In the genomic region with DNA sequence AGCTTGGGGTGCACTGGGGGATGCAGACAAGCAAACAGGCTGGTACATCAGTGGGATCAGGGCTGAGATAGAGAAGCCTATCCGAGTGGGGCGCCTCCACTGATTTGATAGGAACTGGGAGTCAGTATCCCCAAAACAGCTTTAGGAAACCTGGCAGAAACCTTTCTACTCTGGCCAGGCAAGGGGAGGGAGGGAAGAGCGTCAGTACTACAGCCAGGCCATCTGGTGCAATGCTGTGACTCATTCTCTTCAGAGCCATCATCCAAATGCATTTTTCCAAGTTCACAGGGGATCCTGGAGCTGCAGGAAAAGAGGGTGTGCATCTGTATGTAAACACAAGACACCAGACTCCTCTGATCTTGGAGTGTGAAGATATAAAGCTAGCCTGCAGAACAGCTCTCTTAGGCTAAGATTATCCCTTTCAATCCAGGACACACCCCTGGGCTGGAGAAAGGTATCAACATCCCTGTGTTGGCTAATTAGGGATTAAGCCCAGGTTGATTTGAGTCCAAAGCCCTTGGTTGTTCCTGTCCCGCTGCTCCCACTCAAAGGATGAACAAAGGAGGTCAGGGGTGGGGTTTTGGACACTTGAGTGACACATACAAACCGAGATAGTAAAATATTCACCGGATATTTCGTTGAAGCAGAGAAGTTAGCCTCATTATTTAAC, we compare ENCODE assay signal across 12 cellular contexts. TPM values are rescaled to one million over a fixed set of nuclear protein-coding genes. Genes with fewer than 3 reads are reported as not detected.
A peak's percentile ranks its signal among the peaks of the same experiment; 100 is the strongest.
DNase-seq lines count a peak whose midpoint lies in the region; ATAC-seq and TF ChIP-seq lines count a peak whose summit lies in the region.
"Had no signal": no experiment of that assay in that cellular context is flagged by ENCODE, and none has a peak within 500 bp of the region (broad histone marks: within the 10 kb centered on the region; RNA-seq: fewer than 3 reads in every experiment).

No MANE protein-coding gene starts in this region.

- no peak overlapping the region for H2AK5ac ChIP-seq in mesendoderm (ENCODE audit: low read length)

- peaks cover 0 to 15% of the 10 kb centered on the region in 2 donors for H3K4me1 ChIP-seq in left lung
- H3K4me1 ChIP-seq in OCI-LY7 (ENCODE audit: insufficient read depth, low read length, poor library complexity, severe bottlenecking), result no peaks in the 10 kb centered on the region
- H3K4me1 ChIP-seq in mesendoderm (ENCODE audit: control insufficient read depth, low read depth, low read length), result no peaks in the 10 kb centered on the region

- H3K9me3 ChIP-seq in left lung (no peaks in the 10 kb centered on the region), OCI-LY7 (ENCODE audit: low read length) (no peaks in the 10 kb centered on the region)

- H2BK5ac ChIP-seq in mesendoderm (ENCODE audit: low read length), result no peak overlapping the region

- H3K4me2 ChIP-seq in OCI-LY7 (ENCODE audit: low read length), result no peak overlapping the region
- no peak overlapping the region for H3K4me2 ChIP-seq in mesendoderm (ENCODE audit: low read length)

- H3K18ac ChIP-seq in mesendoderm (ENCODE audit: low read length), result no peak overlapping the region

- H4K5ac ChIP-seq in mesendoderm (ENCODE audit: low read length), result no peak overlapping the region

- CTCF ChIA-PET in OCI-LY7 (lab: Charles Lee; ENCODE audit: unreplicated experiment), result no interaction called here

- H3K56ac ChIP-seq in mesendoderm (ENCODE audit: low read length), result no peak overlapping the region

- H3K79me1 ChIP-seq in mesendoderm (ENCODE audit: low read length), result no peaks in the 10 kb centered on the region

- H3K79me2 ChIP-seq in OCI-LY7 (ENCODE audit: insufficient read depth, low read depth, low read length) (no peaks in the 10 kb centered on the region), mesendoderm (ENCODE audit: control insufficient read depth, insufficient read depth, low read length) (no peaks in the 10 kb centered on the region)

- intact Hi-C loops in left lung (cut with DNase I), result loop anchor here in 1 of 2 donors (5.0 kb wide), 1 partner anchor 131 kb away; no protein-coding TSS in a partner anchor
- intact Hi-C loops in OCI-LY7 (cut with micrococcal nuclease; ENCODE audit: unreplicated experiment), result no loop called here

- peak; percentile 66 for DNase-seq in AG09309 (ENCODE audit: low read depth)
- DNase-seq in NCI-H446 (lab: John Stamatoyannopoulos, UW), result peak; percentile 15 to 80
- peak; percentile 19 for DNase-seq in ecto neural progenitor cell (ENCODE audit: low spot score)
- DNase-seq in left lung, result no peak
- DNase-seq in activated T-cell treated with anti-CD3 and anti-CD28 coated beads, Interleukin-2, amount 50 U/mL, for 48 hours, result no peak
- no peak for DNase-seq in OCI-LY7 (ENCODE audit: low spot score)
- DNase-seq in mesendoderm, result no peak
- DNase-seq: activated CD4-positive, alpha-beta T cell treated with anti-CD3 and anti-CD28 coated beads, Interleukin-2, amount 50 U/mL, for 48 hours; CD4-positive, alpha-beta memory T cell; NCI-H1417; occipital lobe had no signal

- no peaks in the 10 kb centered on the region for H3K36me3 ChIP-seq in left lung
- no peaks in the 10 kb centered on the region for H3K36me3 ChIP-seq in OCI-LY7 (ENCODE audit: insufficient read depth, low read length)
- no peaks in the 10 kb centered on the region for H3K36me3 ChIP-seq in mesendoderm (ENCODE audit: control insufficient read depth, insufficient read depth, low read length)

- H2BK15ac ChIP-seq in mesendoderm (replicated peaks; ENCODE audit: low read depth), result no peak overlapping the region

- no peak overlapping the region for H2BK120ac ChIP-seq in mesendoderm (ENCODE audit: low read depth, low read length)

- H3K9ac ChIP-seq in mesendoderm (ENCODE audit: low read length), result no peak overlapping the region

- H2AFZ ChIP-seq in OCI-LY7 (ENCODE audit: low read length), result no peak overlapping the region

- peak; percentile 53 for ATAC-seq in left lung
- ATAC-seq in HG02759 (IDR thresholded peaks at IDR 0.05; ENCODE audit: unreplicated experiment), result no peak

- no peak overlapping the region for H3K4ac ChIP-seq in mesendoderm (ENCODE audit: low read depth, low read length)

- H3K27me3 ChIP-seq in left lung (no peaks in the 10 kb centered on the region), mesendoderm (ENCODE audit: insufficient read depth, low read length, poor library complexity) (no peaks in the 10 kb centered on the region)

- H4K8ac ChIP-seq in mesendoderm (ENCODE audit: low read depth, low read length), result no peak overlapping the region

- no TSS peak for BruUV-seq in OCI-LY7 (replicated peaks; lab: Mats Ljungman, UMichigan)

- H4K20me1 ChIP-seq in OCI-LY7 (ENCODE audit: insufficient read depth, low read length), result no peaks in the 10 kb centered on the region

- POLR2A ChIA-PET in OCI-LY7 (lab: Charles Lee), result interaction anchor here (0.6 kb wide), 1 partner anchor 635 kb away, joined by 3 read pairs; no protein-coding TSS in a partner anchor

- WGBS in mesendoderm (ENCODE audit: extremely low coverage, insufficient coverage, low lambda C conversion rate), result no CpG with 5 or more reads among the region's 7 CpGs

- no peaks in the 10 kb centered on the region for H3K9me2 ChIP-seq in OCI-LY7 (ENCODE audit: insufficient read depth, low read length)

- H3K23ac ChIP-seq in mesendoderm (ENCODE audit: low read length), result no peak overlapping the region

- H3K4me3 ChIP-seq in AG09309 (ENCODE audit: control insufficient read depth, low read depth, low read length) (no peak overlapping the region), left lung (no peak overlapping the region), OCI-LY7 (ENCODE audit: low read depth, low read length, poor library complexity, severe bottlenecking) (no peak overlapping the region), mesendoderm (ENCODE audit: low read length) (no peak overlapping the region)

- H3K27ac ChIP-seq in left lung, result no peak overlapping the region
- no peak overlapping the region for H3K27ac ChIP-seq in OCI-LY7 (ENCODE audit: low read depth, low read length, poor library complexity, severe bottlenecking)
- no peak overlapping the region for H3K27ac ChIP-seq in mesendoderm (ENCODE audit: low read depth, low read length)

- TF ChIP-seq CTCF in AG09309 (IDR thresholded peaks at IDR 0.05; ENCODE audit: control insufficient read depth, insufficient read depth, low read depth, low read length, missing control alignments) (no peak), left lung (IDR thresholded peaks at IDR 0.05) (no peak), OCI-LY7 (conservative IDR thresholded peaks at IDR 0.05; ENCODE audit: low read length) (no peak)

RNA-seq across cellular contexts. Expression of a gene that starts 9.3 kb away (rescaled TPM):
- total RNA-seq in left lung (1 to 10 TPM; 2.2 to 4.5 TPM), OCI-LY7 (2022) (not detected in 2 replicates)
- 0.03 TPM in 1 of 2 replicates, not detected in the other for total RNA-seq in OCI-LY7 (2014; rRNA removed; shearing (Covaris generic))
- polyA plus RNA-seq in mesendoderm (2013, experiment 1 of 2), result 0.01 TPM
- 0.01 TPM for polyA plus RNA-seq in mesendoderm (2013, experiment 2 of 2)
- total RNA-seq: CD4-positive, alpha-beta memory T cell had no signal
- polyA plus RNA-seq: CD4-positive, alpha-beta memory T cell had no signal

Comparison
In these comparisons a context has a peak if more than half of its experiments do, and no peak if none do; other contexts are left out.
1. DNase-seq: peak in AG09309 (single experiment), NCI-H446 (2 of 2) and ecto neural progenitor cell (single experiment); none in left lung (0 of 2), activated T-cell treated with anti-CD3 and anti-CD28 coated beads, Interleukin-2, amount 50 U/mL, for 48 hours (0 of 2), OCI-LY7 (single experiment) and mesendoderm (single experiment).